ENCODE assay signal across 1 cellular context in the genomic region with DNA sequence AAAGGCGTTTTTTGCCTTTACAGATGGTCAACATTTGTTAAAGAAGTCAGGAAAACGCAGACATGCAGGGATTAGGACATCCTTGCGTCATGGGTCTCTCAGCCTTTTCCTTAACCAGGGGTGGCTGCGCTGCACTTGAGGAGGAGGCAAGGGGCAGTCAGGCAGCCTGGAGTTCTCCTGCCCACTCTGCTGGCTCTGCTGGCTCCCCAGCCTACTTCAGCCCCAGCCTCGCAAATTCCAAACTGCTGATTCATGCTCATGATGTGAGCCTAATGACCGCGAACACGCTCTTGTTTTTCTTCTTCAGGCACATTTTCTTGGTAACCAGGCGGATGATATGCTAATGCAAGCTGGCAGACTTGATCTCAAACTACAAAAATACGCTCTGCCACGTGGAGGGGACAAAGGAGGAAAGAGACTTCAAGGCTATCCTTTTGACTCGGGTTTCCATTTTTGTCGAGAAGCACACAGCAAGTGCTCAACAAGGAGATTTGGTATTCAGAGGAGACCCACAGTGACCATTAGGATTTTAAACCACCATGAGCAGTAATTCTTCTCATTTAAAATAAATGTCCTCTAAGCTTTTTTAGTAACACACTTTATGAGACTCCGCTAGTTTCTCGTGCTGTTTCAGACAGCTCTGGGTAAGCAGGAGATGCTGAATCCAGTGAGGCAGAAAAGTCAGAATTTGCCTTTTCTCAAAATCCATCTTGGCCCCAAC.
TF ChIP-seq lines count a peak whose summit lies in the region.

No MANE protein-coding gene starts in this region.

TF ChIP-seq in HEK293, 187 proteins besides CTCF, POLR2A, EP300 and RAD21 (continued from another document and continues in another):
- no peak for TF ChIP-seq ZBTB44 (tag by site-specific recombination; IDR thresholded peaks at IDR 0.05)
- no peak for TF ChIP-seq ZNF623 (tag by site-specific recombination; IDR thresholded peaks at IDR 0.05)
- TF ChIP-seq ZNF174 (tag by site-specific recombination; IDR thresholded peaks at IDR 0.05): no peak
- TF ChIP-seq ZNF155 (tag by site-specific recombination; IDR thresholded peaks at IDR 0.05): no peak
- TF ChIP-seq ZNF585B (tag by site-specific recombination; IDR thresholded peaks at IDR 0.05): no peak
- TF ChIP-seq HOXD13 (CRISPR knock-in tag; IDR thresholded peaks at IDR 0.05; ENCODE audit: borderline replicate concordance): no peak
- TF ChIP-seq EGR2 (tag by site-specific recombination; IDR thresholded peaks at IDR 0.05; ENCODE audit: low read depth): peak; percentile 61
- no peak for TF ChIP-seq MYNN (tag by site-specific recombination; IDR thresholded peaks at IDR 0.05; ENCODE audit: borderline replicate concordance)
- no peak for TF ChIP-seq ZBTB1 (tag by site-specific recombination; IDR thresholded peaks at IDR 0.05)
- TF ChIP-seq, protein P1, sequence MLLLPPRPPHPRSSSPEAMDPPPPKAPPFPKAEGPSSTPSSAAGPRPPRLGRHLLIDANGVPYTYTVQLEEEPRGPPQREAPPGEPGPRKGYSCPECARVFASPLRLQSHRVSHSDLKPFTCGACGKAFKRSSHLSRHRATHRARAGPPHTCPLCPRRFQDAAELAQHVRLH (tag by site-specific recombination; IDR thresholded peaks at IDR 0.05): no peak
- TF ChIP-seq ZNF837 (tag by site-specific recombination; IDR thresholded peaks at IDR 0.05): no peak
- peak; percentile 11; the same call in 1 of the 2 replicates for TF ChIP-seq FEZF1 (tag by site-specific recombination; IDR thresholded peaks at IDR 0.05)
- TF ChIP-seq ZNF791 (tag by site-specific recombination; IDR thresholded peaks at IDR 0.05): no peak
- no peak for TF ChIP-seq RBAK (tag by site-specific recombination; IDR thresholded peaks at IDR 0.05)
- peak; percentile 17; the same call in 1 of the 2 replicates for TF ChIP-seq GLIS1 (tag by site-specific recombination; IDR thresholded peaks at IDR 0.05)
- no peak for TF ChIP-seq SETDB1 (IDR thresholded peaks at IDR 0.05; ENCODE audit: insufficient read length, low read length)
- TF ChIP-seq TCF7L2 (IDR thresholded peaks at IDR 0.05; ENCODE audit: borderline replicate concordance, low read depth, low read length): no peak
- no peak for TF ChIP-seq ZNF473 (tag by site-specific recombination; IDR thresholded peaks at IDR 0.05)
- TF ChIP-seq KLF8 (tag by site-specific recombination; IDR thresholded peaks at IDR 0.05): no peak; the same call in 1 of the 2 replicates
- TF ChIP-seq, protein P2, sequence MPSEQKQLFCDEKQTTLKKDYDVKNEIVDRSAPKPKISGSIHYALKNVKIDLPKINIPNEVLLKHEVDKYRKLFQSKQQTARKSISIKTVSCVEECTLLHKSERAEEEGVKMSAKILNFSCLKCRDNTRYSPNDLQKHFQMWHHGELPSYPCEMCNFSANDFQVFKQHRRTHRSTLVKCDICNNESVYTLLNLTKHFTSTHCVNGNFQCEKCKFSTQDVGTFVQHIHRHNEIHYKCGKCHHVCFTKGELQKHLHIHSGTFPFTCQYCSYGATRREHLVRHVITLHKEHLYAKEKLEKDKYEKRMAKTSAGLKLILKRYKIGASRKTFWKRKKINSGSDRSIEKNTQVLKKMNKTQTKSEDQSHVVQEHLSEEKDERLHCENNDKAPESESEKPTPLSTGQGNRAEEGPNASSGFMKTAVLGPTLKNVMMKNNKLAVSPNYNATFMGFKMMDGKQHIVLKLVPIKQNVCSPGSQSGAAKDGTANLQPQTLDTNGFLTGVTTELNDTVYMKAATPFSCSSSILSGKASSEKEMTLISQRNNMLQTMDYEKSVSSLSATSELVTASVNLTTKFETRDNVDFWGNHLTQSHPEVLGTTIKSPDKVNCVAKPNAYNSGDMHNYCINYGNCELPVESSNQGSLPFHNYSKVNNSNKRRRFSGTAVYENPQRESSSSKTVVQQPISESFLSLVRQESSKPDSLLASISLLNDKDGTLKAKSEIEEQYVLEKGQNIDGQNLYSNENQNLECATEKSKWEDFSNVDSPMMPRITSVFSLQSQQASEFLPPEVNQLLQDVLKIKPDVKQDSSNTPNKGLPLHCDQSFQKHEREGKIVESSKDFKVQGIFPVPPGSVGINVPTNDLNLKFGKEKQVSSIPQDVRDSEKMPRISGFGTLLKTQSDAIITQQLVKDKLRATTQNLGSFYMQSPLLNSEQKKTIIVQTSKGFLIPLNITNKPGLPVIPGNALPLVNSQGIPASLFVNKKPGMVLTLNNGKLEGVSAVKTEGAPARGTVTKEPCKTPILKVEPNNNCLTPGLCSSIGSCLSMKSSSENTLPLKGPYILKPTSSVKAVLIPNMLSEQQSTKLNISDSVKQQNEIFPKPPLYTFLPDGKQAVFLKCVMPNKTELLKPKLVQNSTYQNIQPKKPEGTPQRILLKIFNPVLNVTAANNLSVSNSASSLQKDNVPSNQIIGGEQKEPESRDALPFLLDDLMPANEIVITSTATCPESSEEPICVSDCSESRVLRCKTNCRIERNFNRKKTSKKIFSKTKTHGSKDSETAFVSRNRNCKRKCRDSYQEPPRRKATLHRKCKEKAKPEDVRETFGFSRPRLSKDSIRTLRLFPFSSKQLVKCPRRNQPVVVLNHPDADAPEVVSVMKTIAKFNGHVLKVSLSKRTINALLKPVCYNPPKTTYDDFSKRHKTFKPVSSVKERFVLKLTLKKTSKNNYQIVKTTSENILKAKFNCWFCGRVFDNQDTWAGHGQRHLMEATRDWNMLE (tag by site-specific recombination; conservative IDR thresholded peaks at IDR 0.05; ENCODE audit: low read depth): 0 out of 2 replicates have a peak, but pooled peaks have one; percentile 32
- TF ChIP-seq ZNF513 (tag by site-specific recombination; IDR thresholded peaks at IDR 0.05): no peak
- TF ChIP-seq ZNF707 (tag by site-specific recombination; IDR thresholded peaks at IDR 0.05): no peak
- TF ChIP-seq ZNF354C (tag by site-specific recombination; IDR thresholded peaks at IDR 0.05; ENCODE audit: borderline replicate concordance, low read depth): no peak
- no peak for TF ChIP-seq ZNF133 (tag by site-specific recombination; IDR thresholded peaks at IDR 0.05)
- TF ChIP-seq ZBTB17 (tag by site-specific recombination; IDR thresholded peaks at IDR 0.05): peak; percentile 82
- TF ChIP-seq ZSCAN18 (tag by site-specific recombination; IDR thresholded peaks at IDR 0.05): no peak
- TF ChIP-seq, protein P3, sequence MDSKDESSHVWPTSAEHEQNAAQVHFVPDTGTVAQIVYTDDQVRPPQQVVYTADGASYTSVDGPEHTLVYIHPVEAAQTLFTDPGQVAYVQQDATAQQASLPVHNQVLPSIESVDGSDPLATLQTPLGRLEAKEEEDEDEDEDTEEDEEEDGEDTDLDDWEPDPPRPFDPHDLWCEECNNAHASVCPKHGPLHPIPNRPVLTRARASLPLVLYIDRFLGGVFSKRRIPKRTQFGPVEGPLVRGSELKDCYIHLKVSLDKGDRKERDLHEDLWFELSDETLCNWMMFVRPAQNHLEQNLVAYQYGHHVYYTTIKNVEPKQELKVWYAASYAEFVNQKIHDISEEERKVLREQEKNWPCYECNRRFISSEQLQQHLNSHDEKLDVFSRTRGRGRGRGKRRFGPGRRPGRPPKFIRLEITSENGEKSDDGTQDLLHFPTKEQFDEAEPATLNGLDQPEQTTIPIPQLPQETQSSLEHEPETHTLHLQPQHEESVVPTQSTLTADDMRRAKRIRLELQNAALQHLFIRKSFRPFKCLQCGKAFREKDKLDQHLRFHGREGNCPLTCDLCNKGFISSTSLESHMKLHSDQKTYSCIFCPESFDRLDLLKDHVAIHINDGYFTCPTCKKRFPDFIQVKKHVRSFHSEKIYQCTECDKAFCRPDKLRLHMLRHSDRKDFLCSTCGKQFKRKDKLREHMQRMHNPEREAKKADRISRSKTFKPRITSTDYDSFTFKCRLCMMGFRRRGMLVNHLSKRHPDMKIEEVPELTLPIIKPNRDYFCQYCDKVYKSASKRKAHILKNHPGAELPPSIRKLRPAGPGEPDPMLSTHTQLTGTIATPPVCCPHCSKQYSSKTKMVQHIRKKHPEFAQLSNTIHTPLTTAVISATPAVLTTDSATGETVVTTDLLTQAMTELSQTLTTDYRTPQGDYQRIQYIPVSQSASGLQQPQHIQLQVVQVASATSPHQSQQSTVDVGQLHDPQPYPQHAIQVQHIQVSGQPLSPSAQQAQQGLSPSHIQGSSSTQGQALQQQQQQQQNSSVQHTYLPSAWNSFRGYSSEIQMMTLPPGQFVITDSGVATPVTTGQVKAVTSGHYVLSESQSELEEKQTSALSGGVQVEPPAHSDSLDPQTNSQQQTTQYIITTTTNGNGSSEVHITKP (tag by site-specific recombination; IDR thresholded peaks at IDR 0.05): peak; percentile 52
- no peak for TF ChIP-seq ZNF560 (tag by site-specific recombination; IDR thresholded peaks at IDR 0.05; ENCODE audit: borderline replicate concordance)
- TF ChIP-seq, protein P4, sequence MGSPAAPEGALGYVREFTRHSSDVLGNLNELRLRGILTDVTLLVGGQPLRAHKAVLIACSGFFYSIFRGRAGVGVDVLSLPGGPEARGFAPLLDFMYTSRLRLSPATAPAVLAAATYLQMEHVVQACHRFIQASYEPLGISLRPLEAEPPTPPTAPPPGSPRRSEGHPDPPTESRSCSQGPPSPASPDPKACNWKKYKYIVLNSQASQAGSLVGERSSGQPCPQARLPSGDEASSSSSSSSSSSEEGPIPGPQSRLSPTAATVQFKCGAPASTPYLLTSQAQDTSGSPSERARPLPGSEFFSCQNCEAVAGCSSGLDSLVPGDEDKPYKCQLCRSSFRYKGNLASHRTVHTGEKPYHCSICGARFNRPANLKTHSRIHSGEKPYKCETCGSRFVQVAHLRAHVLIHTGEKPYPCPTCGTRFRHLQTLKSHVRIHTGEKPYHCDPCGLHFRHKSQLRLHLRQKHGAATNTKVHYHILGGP (tag by site-specific recombination; IDR thresholded peaks at IDR 0.05): no peak
- TF ChIP-seq, protein P5, sequence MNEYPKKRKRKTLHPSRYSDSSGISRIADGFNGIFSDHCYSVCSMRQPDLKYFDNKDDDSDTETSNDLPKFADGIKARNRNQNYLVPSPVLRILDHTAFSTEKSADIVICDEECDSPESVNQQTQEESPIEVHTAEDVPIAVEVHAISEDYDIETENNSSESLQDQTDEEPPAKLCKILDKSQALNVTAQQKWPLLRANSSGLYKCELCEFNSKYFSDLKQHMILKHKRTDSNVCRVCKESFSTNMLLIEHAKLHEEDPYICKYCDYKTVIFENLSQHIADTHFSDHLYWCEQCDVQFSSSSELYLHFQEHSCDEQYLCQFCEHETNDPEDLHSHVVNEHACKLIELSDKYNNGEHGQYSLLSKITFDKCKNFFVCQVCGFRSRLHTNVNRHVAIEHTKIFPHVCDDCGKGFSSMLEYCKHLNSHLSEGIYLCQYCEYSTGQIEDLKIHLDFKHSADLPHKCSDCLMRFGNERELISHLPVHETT (tag by site-specific recombination; IDR thresholded peaks at IDR 0.05): no peak
- no peak for TF ChIP-seq ZNF157 (tag by site-specific recombination; IDR thresholded peaks at IDR 0.05)
- TF ChIP-seq REPIN1 (tag by site-specific recombination; IDR thresholded peaks at IDR 0.05; ENCODE audit: low read depth): no peak
- no peak for TF ChIP-seq IKZF3 (tag by site-specific recombination; IDR thresholded peaks at IDR 0.05)
- no peak for TF ChIP-seq SALL2 (tag by site-specific recombination; IDR thresholded peaks at IDR 0.05; ENCODE audit: borderline replicate concordance)
- TF ChIP-seq KLF16 (tag by site-specific recombination; IDR thresholded peaks at IDR 0.05): no peak
- no peak for TF ChIP-seq ZNF626 (tag by site-specific recombination; IDR thresholded peaks at IDR 0.05)
- peak; percentile 62 for TF ChIP-seq ZBTB8A (tag by site-specific recombination; IDR thresholded peaks at IDR 0.05)
- no peak for TF ChIP-seq ZSCAN16 (tag by site-specific recombination; IDR thresholded peaks at IDR 0.05)
- no peak for TF ChIP-seq SP2 (tag by site-specific recombination; IDR thresholded peaks at IDR 0.05)
- no peak for TF ChIP-seq ZNF768 (tag by site-specific recombination; IDR thresholded peaks at IDR 0.05)
- TF ChIP-seq ZNF549 (tag by site-specific recombination; IDR thresholded peaks at IDR 0.05): no peak
- TF ChIP-seq ZNF558 (tag by site-specific recombination; IDR thresholded peaks at IDR 0.05): 0 out of 2 replicates have a peak, but pooled peaks have one; percentile 30
- TF ChIP-seq ZNF324 (tag by site-specific recombination; IDR thresholded peaks at IDR 0.05): no peak; the same call in 1 of the 2 replicates
- TF ChIP-seq ZFP37 (tag by site-specific recombination; IDR thresholded peaks at IDR 0.05): no peak
- TF ChIP-seq ZNF677 (tag by site-specific recombination; IDR thresholded peaks at IDR 0.05): no peak
- no peak for TF ChIP-seq MEIS1 (CRISPR knock-in tag; IDR thresholded peaks at IDR 0.05; ENCODE audit: borderline replicate concordance)
- TF ChIP-seq ZSCAN30 (tag by site-specific recombination; IDR thresholded peaks at IDR 0.05): peak; percentile 49; the same call in 1 of the 2 replicates
